Comparison of ENCODE assay signal across 9 cellular contexts in the genomic region with DNA sequence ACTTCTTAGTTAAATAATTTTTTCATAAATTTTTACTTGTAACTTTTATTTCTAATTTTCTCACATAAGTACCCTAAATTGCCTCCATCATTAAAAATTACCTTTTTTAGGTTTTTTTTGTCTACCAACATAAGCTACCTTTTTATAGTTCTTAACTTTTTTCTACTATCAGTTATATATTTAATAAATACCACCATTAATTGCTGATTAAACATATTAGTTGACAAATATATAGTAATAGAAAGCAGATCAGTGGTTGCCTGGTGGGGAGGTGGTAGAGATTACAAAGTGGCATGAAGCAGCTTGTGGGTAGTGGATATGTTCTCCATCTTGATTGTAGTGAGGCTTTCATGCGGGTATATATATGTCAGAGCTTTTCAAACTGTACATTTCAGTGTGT.
"Had no signal": no experiment of that assay in that cellular context is flagged by ENCODE, and none has a peak within 500 bp of the region (broad histone marks: within the 10 kb centered on the region; RNA-seq: fewer than 3 reads in every experiment).

No MANE protein-coding gene starts in this region.

- DNase-seq: H9, HCEC 1CT, IMR-90, KBM-7 had no signal

- H3K4me2 ChIP-seq: GM23338, KMS-11 had no signal

- ATAC-seq: GM23338 had no signal

- H3K27ac ChIP-seq: HL-60, KMS-11 had no signal

- H3K9ac ChIP-seq: KMS-11 had no signal

- FAIRE-seq: H1, H54 had no signal

- H2AFZ ChIP-seq: GM23338 had no signal

- H3K4me3 ChIP-seq: GM23338 had no signal
